ENCODE assay signal across 19 cellular contexts in the genomic region with DNA sequence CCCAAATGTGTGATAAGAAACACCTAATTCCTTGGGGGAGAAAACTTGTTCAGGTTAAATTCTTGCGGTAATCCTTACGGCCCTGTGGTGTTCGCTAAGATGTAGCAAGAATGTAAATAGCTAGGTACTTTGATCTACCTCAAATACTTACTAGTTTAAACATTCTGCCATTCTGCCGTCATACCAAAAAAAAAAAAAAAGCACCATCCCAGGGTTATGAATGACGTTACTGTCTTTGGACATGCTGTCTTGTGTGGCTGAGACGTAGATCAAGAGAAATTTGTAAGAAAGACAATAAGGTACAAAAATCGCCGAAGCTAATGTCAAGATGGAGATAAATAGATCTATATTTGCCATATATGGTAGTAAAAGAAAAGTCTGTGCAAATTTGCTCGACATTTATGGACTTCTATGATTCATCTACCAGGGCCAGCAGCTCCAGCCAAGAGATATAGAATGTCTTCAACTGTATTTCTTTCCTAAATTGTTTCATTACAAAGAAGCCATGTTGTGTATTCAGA.
DNase-seq lines count a peak whose midpoint lies in the region; ATAC-seq and TF ChIP-seq lines count a peak whose summit lies in the region.
"Had no signal": no experiment of that assay in that cellular context is flagged by ENCODE, and none has a peak within 500 bp of the region (broad histone marks: within the 10 kb centered on the region; RNA-seq: fewer than 3 reads in every experiment).

No MANE protein-coding gene starts in this region.

- H3K4me1 ChIP-seq in fibroblast of lung (ENCODE audit: control insufficient read depth, extremely low read depth, insufficient read depth, low read length) = no peaks in the 10 kb centered on the region
- peaks cover 13% of the 10 kb centered on the region for H3K4me1 ChIP-seq in osteoblast (ENCODE audit: insufficient read depth, low read length)
- H3K4me1 ChIP-seq: SJCRH30 had no signal

- no peak overlapping the region for H2AFZ ChIP-seq in fibroblast of lung (ENCODE audit: low read length)
- no peak overlapping the region for H2AFZ ChIP-seq in osteoblast (ENCODE audit: low read length)

- no peak for ATAC-seq in HG02763 (IDR thresholded peaks at IDR 0.05; ENCODE audit: unreplicated experiment)
- ATAC-seq in activated T-cell treated with anti-CD3 and anti-CD28 coated beads, Interleukin-2, amount 50 U/mL, for 4 hours = no peak
- ATAC-seq: naive thymus-derived CD4-positive, alpha-beta T cell had no signal

- H3K27me3 ChIP-seq in AG04450 (ENCODE audit: control insufficient read depth, insufficient read depth, low read length) (no peaks in the 10 kb centered on the region), fibroblast of lung (ENCODE audit: control insufficient read depth, insufficient read depth, low read length) (no peaks in the 10 kb centered on the region), osteoblast (ENCODE audit: insufficient read depth, low read length) (no peaks in the 10 kb centered on the region)
- H3K27me3 ChIP-seq: esophagus squamous epithelium, SJCRH30 had no signal

- POLR2A ChIA-PET in AG04450 (lab: Yijun Ruan, JAX) = interaction anchor here (0.6 to 1.5 kb wide), 5 partner anchors 32 to 187 kb away, joined by 3 to 8 read pairs (median 4); no protein-coding TSS in a partner anchor

- H3K36me3 ChIP-seq in fibroblast of lung (ENCODE audit: control insufficient read depth, insufficient read depth, low read length) (no peaks in the 10 kb centered on the region), osteoblast (ENCODE audit: insufficient read depth, low read length) (no peaks in the 10 kb centered on the region)
- H3K36me3 ChIP-seq: SJCRH30 had no signal

- H3K4me3 Mint-ChIP-seq in activated T-cell treated with anti-CD3 and anti-CD28 coated beads, Interleukin-2, amount 50 U/mL, for 4 hours = no peak overlapping the region
- H3K4me3 Mint-ChIP-seq: CD4-positive, alpha-beta memory T cell; naive thymus-derived CD4-positive, alpha-beta T cell; T-helper 2 cell treated with Interferon-gamma antibody and Interleukin-4, amounts not matched to agents 5 μg/mL and 100 μg/mL, for 36 hours had no signal

- no peaks in the 10 kb centered on the region for H3K9me3 Mint-ChIP-seq in activated T-cell treated with anti-CD3 and anti-CD28 coated beads, Interleukin-2, amount 50 U/mL, for 4 hours
- H3K9me3 Mint-ChIP-seq: CD4-positive, alpha-beta memory T cell; naive thymus-derived CD4-positive, alpha-beta T cell; T-helper 2 cell treated with Interferon-gamma antibody and Interleukin-4, amounts not matched to agents 5 μg/mL and 100 μg/mL, for 36 hours had no signal

- CTCF ChIA-PET in AG04450 (lab: Charles Lee) = interaction anchor here (0.6 kb wide), 1 partner anchor 295 kb away, joined by 4 read pairs; no protein-coding TSS in a partner anchor

- no peaks in the 10 kb centered on the region for H3K79me2 ChIP-seq in fibroblast of lung (ENCODE audit: control insufficient read depth, insufficient read depth, low read length)
- H3K79me2 ChIP-seq in osteoblast (ENCODE audit: insufficient read depth, low read length) = no peaks in the 10 kb centered on the region

- H3K27me3 Mint-ChIP-seq in activated T-cell treated with anti-CD3 and anti-CD28 coated beads, Interleukin-2, amount 50 U/mL, for 4 hours (ENCODE audit: low read depth) = no peaks in the 10 kb centered on the region
- H3K27me3 Mint-ChIP-seq: CD4-positive, alpha-beta memory T cell; naive thymus-derived CD4-positive, alpha-beta T cell had no signal

- TF ChIP-seq CTCF in AG04450 (IDR thresholded peaks at IDR 0.05; ENCODE audit: low read depth, low read length) = no peak
- no peak for TF ChIP-seq CTCF in fibroblast of lung (conservative IDR thresholded peaks at IDR 0.05 in 1 of 2, IDR thresholded peaks at IDR 0.05 in 1 of 2; ENCODE audit: low read depth in 1 of 2, low read length in 2 of 2)
- no peak for TF ChIP-seq CTCF in osteoblast (IDR thresholded peaks at IDR 0.05; ENCODE audit: extremely low read depth, low read depth, low read length)

- peak; percentile 43 for DNase-seq in AG04450 (ENCODE audit: low read depth, low spot score)
- DNase-seq in RPMI7951 (ENCODE audit: low read depth) = peak; percentile 47
- peak; percentile 59 to 69 for DNase-seq in fibroblast of lung (ENCODE audit: low read depth in 2 of 2)
- DNase-seq in osteoblast (ENCODE audit: insufficient read length, low spot score, missing footprints) = peak; percentile 88
- no peak for DNase-seq in COR-L47 (lab: John Stamatoyannopoulos, UW)
- DNase-seq in activated T-cell treated with anti-CD3 and anti-CD28 coated beads, Interleukin-2, amount 50 U/mL, for 4 hours = no peak
- no peak for DNase-seq in activated CD4-positive, alpha-beta T cell treated with anti-CD3 and anti-CD28 coated beads for 1 hour
- DNase-seq: activated CD4-positive, CD25-positive, alpha-beta regulatory T cell; CD4-positive, alpha-beta memory T cell; DMS79 treated with DMSO at 0.1 percent for 48 hours; esophagus squamous epithelium; GOT3; mammary epithelial cell; naive thymus-derived CD4-positive, alpha-beta T cell; NCI-H1930; NCI-H510A; SJCRH30 had no signal

- H3K4me1 Mint-ChIP-seq in activated T-cell treated with anti-CD3 and anti-CD28 coated beads, Interleukin-2, amount 50 U/mL, for 4 hours (ENCODE audit: low read depth) = no peaks in the 10 kb centered on the region

- H4K20me1 ChIP-seq in fibroblast of lung (ENCODE audit: control insufficient read depth, extremely low read depth, insufficient read depth, low read length) (no peaks in the 10 kb centered on the region), osteoblast (ENCODE audit: insufficient read depth, low read length) (peaks cover 2% of the 10 kb centered on the region)

- H3K9me3 ChIP-seq in AG04450 (ENCODE audit: control insufficient read depth, insufficient read depth, low read length) (no peaks in the 10 kb centered on the region), fibroblast of lung (ENCODE audit: control insufficient read depth, insufficient read depth, low read depth, low read length) (no peaks in the 10 kb centered on the region), osteoblast (ENCODE audit: low read depth, low read length) (no peaks in the 10 kb centered on the region)
- H3K9me3 ChIP-seq: esophagus squamous epithelium, SJCRH30 had no signal

- H3K9ac ChIP-seq in fibroblast of lung (ENCODE audit: insufficient read depth, low read length) = no peak overlapping the region

- H3K27ac ChIP-seq in AG04450 (ENCODE audit: low read depth, low read length) = peak overlapping the region; percentile 84
- H3K27ac ChIP-seq in fibroblast of lung (ENCODE audit: insufficient read depth, low read length) = no peak overlapping the region
- H3K27ac ChIP-seq in osteoblast (ENCODE audit: low read depth, low read length) = peak overlapping the region; percentile 32
- H3K27ac ChIP-seq: esophagus squamous epithelium, SJCRH30 had no signal

- H3K4me2 ChIP-seq in fibroblast of lung (ENCODE audit: extremely low read depth, insufficient read depth, low read length) (no peak overlapping the region), osteoblast (ENCODE audit: insufficient read depth, low read length) (peak overlapping the region; percentile 36)

- H3K4me3 ChIP-seq in AG04450 (ENCODE audit: low read depth, low read length) (peak overlapping the region; percentile 7; the same call in 1 of the 2 replicates), fibroblast of lung (replicated peaks in 1 of 4; ENCODE audit: control extremely low read depth in 1 of 4, insufficient read depth in 1 of 4, low read depth in 3 of 4, low read length in 4 of 4) (no peak overlapping the region), osteoblast (ENCODE audit: insufficient read depth, low read length) (no peak overlapping the region)
- H3K4me3 ChIP-seq: esophagus squamous epithelium, SJCRH30 had no signal

- H3K36me3 Mint-ChIP-seq in activated T-cell treated with anti-CD3 and anti-CD28 coated beads, Interleukin-2, amount 50 U/mL, for 4 hours (ENCODE audit: insufficient read depth) = peaks cover 3% of the 10 kb centered on the region

Comparison
In these comparisons a context has a peak if more than half of its experiments do, and no peak if none do; other contexts are left out.
1. DNase-seq: peak in AG04450 (single experiment), RPMI7951 (single experiment), fibroblast of lung (2 of 2) and osteoblast (single experiment); none in COR-L47 (single experiment), activated T-cell treated with anti-CD3 and anti-CD28 coated beads, Interleukin-2, amount 50 U/mL, for 4 hours (single experiment) and activated CD4-positive, alpha-beta T cell treated with anti-CD3 and anti-CD28 coated beads for 1 hour (single experiment).